In the genomic region with DNA sequence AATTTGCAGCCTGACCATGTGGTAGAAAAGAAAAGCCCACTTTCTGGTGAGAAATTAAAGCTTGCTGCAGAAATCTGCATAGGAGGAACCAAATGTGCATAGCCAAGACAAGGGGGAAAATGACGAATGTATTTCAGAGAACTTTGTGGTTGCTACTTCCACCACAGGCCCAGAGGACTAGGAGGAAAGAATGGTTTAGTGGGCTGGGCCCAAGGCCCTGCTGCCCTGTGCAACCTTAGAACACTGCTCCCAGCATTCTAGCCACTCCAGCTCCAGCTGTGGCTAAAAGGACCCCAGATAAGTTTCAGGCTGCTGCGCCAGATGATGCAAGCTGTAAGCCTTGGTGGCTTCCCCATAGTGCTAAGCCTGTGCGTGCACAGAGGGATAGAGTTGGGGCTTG, we compare ENCODE assay signal across 27 cellular contexts.
"Had no signal": no experiment of that assay in that cellular context is flagged by ENCODE, and none has a peak within 500 bp of the region (broad histone marks: within the 10 kb centered on the region; RNA-seq: fewer than 3 reads in every experiment).

No MANE protein-coding gene starts in this region.

- H3K27me3 ChIP-seq: stomach, suprapubic skin, testis, thyroid gland, tibial artery, tibial nerve, transverse colon, upper lobe of left lung, upper lobe of right lung, uterus, vagina had no signal

- H3K36me3 ChIP-seq: stomach, suprapubic skin, thoracic aorta, thyroid gland, tibial artery, tibial nerve, transverse colon, upper lobe of left lung, upper lobe of right lung, uterus, vagina had no signal

- H3K4me1 ChIP-seq: stomach, suprapubic skin, testis, thyroid gland, tibial artery, tibial nerve, transverse colon, upper lobe of left lung, upper lobe of right lung, uterus, vagina had no signal

- H3K4me3 ChIP-seq: stomach, suprapubic skin, testis, thoracic aorta, thyroid gland, tibial artery, tibial nerve, transverse colon, upper lobe of left lung, upper lobe of right lung, uterus, vagina had no signal

- H3K27ac ChIP-seq: stomach, suprapubic skin, testis, thoracic aorta, thyroid gland, tibial artery, tibial nerve, transverse colon, upper lobe of left lung, upper lobe of right lung, uterus, vagina had no signal

- DNase-seq: stimulated activated CD4-positive, alpha-beta T cell treated with anti-CD3 and anti-CD28 coated beads, Interleukin-2, amount 100 ng/mL, for 48 hours; stimulated activated CD4-positive, alpha-beta T cell treated with anti-CD3 and anti-CD28 coated beads, Interleukin-4, amount 100 ng/mL, for 1 hour; stimulated activated CD4-positive, alpha-beta T cell treated with anti-CD3 and anti-CD28 coated beads, Interleukin-4, amount 100 ng/mL, for 24 hours; stimulated activated CD4-positive, alpha-beta T cell treated with anti-CD3 and anti-CD28 coated beads, Interleukin-4, amount 100 ng/mL, for 4 hours; stimulated activated CD8-positive, alpha-beta memory T cell treated with anti-CD3 and anti-CD28 coated beads, Interleukin-4, amount 100 ng/mL, for 48 hours; stimulated activated naive B cell treated with anti-CD40 and anti-IgM and Interleukin-4, amounts not matched to agents 10 μg/mL and 1 μg/mL and 100 μg/mL, for 72 hours; stimulated activated naive CD4-positive, alpha-beta T cell; stimulated activated naive CD4-positive, alpha-beta T cell treated with Interleukin-2 at 50 U/mL for 16 hours; stimulated activated naive CD8-positive, alpha-beta T cell treated with anti-CD3 and anti-CD28 coated beads, Interleukin-15, amount 100 ng/mL, for 72 hours; stimulated activated naive CD8-positive, alpha-beta T cell treated with anti-CD3 and anti-CD28 coated beads, Interleukin-15, Interleukin-2, amounts not matched to agents 100 U/mL and 50 U/mL, for 24 hours; stomach; substantia nigra; testis; thyroid gland; tibial artery; transverse colon; trophoblast cell; upper lobe of left lung; upper lobe of right lung; uterus had no signal

- H3K9me3 ChIP-seq: testis, thoracic aorta, thyroid gland, tibial artery, upper lobe of right lung, uterus, vagina had no signal

- ATAC-seq: stimulated activated effector memory CD8-positive, alpha-beta T cell treated with anti-CD3 and anti-CD28 coated beads, Interleukin-12 subunit alpha, Interleukin-12 subunit beta, amount 100 ng/mL, for 72 hours; stimulated activated memory B cell treated with anti-CD40 and anti-IgM and Interleukin-4, amounts not matched to agents 10 μg/mL and 1 μg/mL and 100 μg/mL, for 72 hours; stimulated activated naive B cell treated with anti-CD40 and anti-IgM and Interleukin-4, amounts not matched to agents 10 μg/mL and 1 μg/mL and 100 μg/mL, for 72 hours; stimulated activated naive CD8-positive, alpha-beta T cell treated with anti-CD3 and anti-CD28 coated beads, Interleukin-15, amount 100 ng/mL, for 72 hours; stimulated activated naive CD8-positive, alpha-beta T cell treated with anti-CD3 and anti-CD28 coated beads, Interleukin-15, Interleukin-2, amounts not matched to agents 100 U/mL and 50 U/mL, for 24 hours; upper lobe of right lung had no signal

- FAIRE-seq: urothelium cell line had no signal
